In genomic region chr5:83720805-83721431, GRCh38 we compare ENCODE assay signal across 8 cellular contexts. TPM values are rescaled to one million over a fixed set of nuclear protein-coding genes. Genes with fewer than 3 reads are reported as not detected.
A peak's percentile ranks its signal among the peaks of the same experiment; 100 is the strongest.
DNase-seq lines count a peak whose midpoint lies in the region; ATAC-seq and TF ChIP-seq lines count a peak whose summit lies in the region.

TSS of gene HAPLN1 (minus strand) at chr5:83720855. CDS start at chr5:83673523, 47,332 bp downstream.

- dilution Hi-C loops in mammary epithelial cell (cut with HindIII; ENCODE audit: low sequenced_read_pairs): no loop called here

- no peaks in the 10 kb centered on the region for H3K9me3 Mint-ChIP-seq in activated T-cell treated with anti-CD3 and anti-CD28 coated beads, Interleukin-2, amount 50 U/mL, for 72 hours
- no peaks in the 10 kb centered on the region for H3K9me3 Mint-ChIP-seq in type B pancreatic cell

- H3K4me1 ChIP-seq in mammary epithelial cell (ENCODE audit: insufficient read depth, low read length) (peaks cover 8% of the 10 kb centered on the region), lower lobe of right lung (peaks cover 9% of the 10 kb centered on the region)

- ATAC-seq in activated T-cell treated with anti-CD3 and anti-CD28 coated beads, Interleukin-2, amount 50 U/mL, for 72 hours (replicated peaks in 1 of 2): no peak
- no peak for ATAC-seq in lower lobe of right lung
- no peak for ATAC-seq in HG02870 (IDR thresholded peaks at IDR 0.05; ENCODE audit: unreplicated experiment)

- H3K36me3 Mint-ChIP-seq in activated T-cell treated with anti-CD3 and anti-CD28 coated beads, Interleukin-2, amount 50 U/mL, for 72 hours (ENCODE audit: insufficient read depth in 2 of 2): no peaks in the 10 kb centered on the region
- no peaks in the 10 kb centered on the region for H3K36me3 Mint-ChIP-seq in type B pancreatic cell

- H3K27me3 Mint-ChIP-seq in activated T-cell treated with anti-CD3 and anti-CD28 coated beads, Interleukin-2, amount 50 U/mL, for 72 hours (ENCODE audit: low read depth): peaks cover 56% of the 10 kb centered on the region
- peaks cover 16% of the 10 kb centered on the region for H3K27me3 Mint-ChIP-seq in type B pancreatic cell

- H3K27me3 ChIP-seq in mammary epithelial cell (ENCODE audit: insufficient read depth, low read length) (no peaks in the 10 kb centered on the region), lower lobe of right lung (ENCODE audit: low read depth) (peaks cover 24% of the 10 kb centered on the region)

- H3K4me2 ChIP-seq in mammary epithelial cell (ENCODE audit: insufficient read depth, low read depth, low read length): peak within 1 kb of the TSS; percentile 99

- intact Hi-C loops in mammary epithelial cell (cut with micrococcal nuclease) (loop anchor here (5.0 kb wide), 2 partner anchors 551 to 731 kb away; no protein-coding TSS in a partner anchor), lower lobe of right lung (cut with DNase I) (no loop called here)

- H3K4me3 ChIP-seq in mammary epithelial cell (replicated peaks in 1 of 3; ENCODE audit: insufficient read depth in 1 of 3, low read depth in 2 of 3, low read length in 3 of 3): no peak within 1 kb of the TSS
- H3K4me3 ChIP-seq in lower lobe of right lung: peak within 1 kb of the TSS; percentile 55

- BruUV-seq in mammary epithelial cell (replicated peaks; lab: Mats Ljungman, UMichigan): no TSS peak

- no peaks in the 10 kb centered on the region for H4K20me1 ChIP-seq in mammary epithelial cell (ENCODE audit: insufficient read depth, low read length)

- H2AFZ ChIP-seq in mammary epithelial cell (ENCODE audit: low read depth, low read length): peak within 1 kb of the TSS; percentile 92

- no peak within 1 kb of the TSS for H3K27ac ChIP-seq in mammary epithelial cell (ENCODE audit: insufficient read depth, low read depth, low read length)
- no peak within 1 kb of the TSS for H3K27ac ChIP-seq in lower lobe of right lung

- H3K9ac ChIP-seq in mammary epithelial cell (ENCODE audit: insufficient read depth, low read length): no peak within 1 kb of the TSS

- H3K79me2 ChIP-seq in mammary epithelial cell (ENCODE audit: insufficient read depth, low read length): no peaks in the 10 kb centered on the region

- CTCF ChIA-PET in mammary epithelial cell (lab: Charles Lee; ENCODE audit: low non-redundant PET): no interaction called here

- H3K9me3 ChIP-seq in mammary epithelial cell (replicated peaks; ENCODE audit: insufficient read depth, low read length): no peaks in the 10 kb centered on the region
- no peaks in the 10 kb centered on the region for H3K9me3 ChIP-seq in lower lobe of right lung

- in situ Hi-C loops in mammary epithelial cell (cut with MboI; ENCODE audit: low sequenced_read_pairs in 2 of 2): loop anchor here (10.0 to 25.0 kb wide), 2 partner anchors 534 to 716 kb away; no protein-coding TSS in a partner anchor

- peaks cover 6% of the 10 kb centered on the region for H3K4me1 Mint-ChIP-seq in activated T-cell treated with anti-CD3 and anti-CD28 coated beads, Interleukin-2, amount 50 U/mL, for 72 hours (ENCODE audit: low read depth)
- H3K4me1 Mint-ChIP-seq in type B pancreatic cell (ENCODE audit: unreplicated experiment): peaks cover 38% of the 10 kb centered on the region

- peak within 1 kb of the TSS; percentile 80 for H3K4me3 Mint-ChIP-seq in activated T-cell treated with anti-CD3 and anti-CD28 coated beads, Interleukin-2, amount 50 U/mL, for 72 hours
- peak within 1 kb of the TSS; percentile 93 for H3K4me3 Mint-ChIP-seq in type B pancreatic cell

- DNase-seq in activated T-cell treated with anti-CD3 and anti-CD28 coated beads, Interleukin-2, amount 50 U/mL, for 72 hours: no peak
- no peak for DNase-seq in activated T-cell treated with anti-CD3 and anti-CD28 coated beads, Interleukin-2, amount 50 U/mL, for 1 hour
- no peak for DNase-seq in mammary epithelial cell
- no peak for DNase-seq in lower lobe of right lung
- no peak for DNase-seq in type B pancreatic cell (ENCODE audit: extremely low spot score, unreplicated experiment)
- DNase-seq in NCI-H446 (lab: John Stamatoyannopoulos, UW): no peak
- no peak for DNase-seq in RKO (ENCODE audit: low spot score)

- 95% methylated on average over 15 of the region's 17 CpGs for WGBS in mammary epithelial cell (ENCODE audit: low coverage, missing lambda C conversion rate)

- TF ChIP-seq CTCF in mammary epithelial cell (conservative IDR thresholded peaks at IDR 0.05 in 1 of 2, IDR thresholded peaks at IDR 0.05 in 1 of 2; ENCODE audit: extremely low read depth in 1 of 2, insufficient read depth in 1 of 2, low read depth in 1 of 2, low read length in 2 of 2) (no peak), lower lobe of right lung (IDR thresholded peaks at IDR 0.05) (no peak), type B pancreatic cell (conservative IDR thresholded peaks at IDR 0.05) (no peak)

- H3K36me3 ChIP-seq in mammary epithelial cell (ENCODE audit: insufficient read depth, low read length): no peaks in the 10 kb centered on the region
- H3K36me3 ChIP-seq in lower lobe of right lung: no peaks in the 10 kb centered on the region

- no peak within 1 kb of the TSS for H3K27ac Mint-ChIP-seq in activated T-cell treated with anti-CD3 and anti-CD28 coated beads, Interleukin-2, amount 50 U/mL, for 72 hours
- peak within 1 kb of the TSS; percentile 82 for H3K27ac Mint-ChIP-seq in type B pancreatic cell

RNA-seq across cellular contexts. Expression of gene HAPLN1, which starts in this region (rescaled TPM):
- total RNA-seq in activated T-cell treated with anti-CD3 and anti-CD28 coated beads, Interleukin-2, amount 50 U/mL, for 72 hours: not detected
- under 1 TPM in 1 of 2 donors, not detected in 1; under 0.01 TPM for total RNA-seq in mammary epithelial cell
- polyA plus RNA-seq in mammary epithelial cell: not detected
- not detected for polyA minus RNA-seq in mammary epithelial cell
- 0.21 TPM for total RNA-seq in lower lobe of right lung
- total RNA-seq in type B pancreatic cell (ENCODE audit: low replicate concordance): 3.1 and 5.5 TPM in 2 replicates
